Comparison of ENCODE assay signal across 20 cellular contexts in genomic region chr15:29682361-29682760, GRCh38.
A peak's percentile ranks its signal among the peaks of the same experiment; 100 is the strongest.
DNase-seq lines count a peak whose midpoint lies in the region; ATAC-seq, FAIRE-seq and TF ChIP-seq lines count a peak whose summit lies in the region.
"Had no signal": no experiment of that assay in that cellular context is flagged by ENCODE, and none has a peak within 500 bp of the region (broad histone marks: within the 10 kb centered on the region; RNA-seq: fewer than 3 reads in every experiment).

No MANE protein-coding gene starts in this region.

- no peaks in the 10 kb centered on the region for H3K36me3 Mint-ChIP-seq in CD4-positive, alpha-beta T cell (ENCODE audit: low read depth)
- H3K36me3 Mint-ChIP-seq: CD4-positive, CD25-positive, alpha-beta regulatory T cell had no signal

- H3K27ac ChIP-seq in A549 (peak overlapping the region in 1 of 2 experiments; percentile 40; a peak in 3 of 6 replicates), vagina (no peak overlapping the region)
- H3K27ac ChIP-seq in CD4-positive, alpha-beta T cell (ENCODE audit: low read depth, low read length), result no peak overlapping the region
- H3K27ac ChIP-seq: BLaER1 treated with 17β-estradiol and CSF1 and Interleukin-3, amounts not matched to agents 10 nM and 100 nM had no signal

- ATAC-seq in A549 (no peak), left lobe of liver (no peak), mucosa of descending colon (no peak)
- no peak for ATAC-seq in CD4-positive, alpha-beta T cell (ENCODE audit: poor library complexity)

- no peak for TF ChIP-seq EP300 in A549 (IDR thresholded peaks at IDR 0.05)

- peaks cover 7% of the 10 kb centered on the region for H3K27me3 ChIP-seq in CD4-positive, alpha-beta T cell (ENCODE audit: control insufficient read depth, insufficient read depth, low read length)
- no peaks in the 10 kb centered on the region for H3K27me3 ChIP-seq in vagina

- H3K4me1 ChIP-seq in A549 (peaks cover 42% of the 10 kb centered on the region), mucosa of descending colon (ENCODE audit: low read depth) (peaks cover 11% of the 10 kb centered on the region), vagina (no peaks in the 10 kb centered on the region)
- H3K4me1 ChIP-seq: HAP-1 had no signal

- H3K36me3 ChIP-seq in mucosa of descending colon (ENCODE audit: low read depth), result no peaks in the 10 kb centered on the region
- no peaks in the 10 kb centered on the region for H3K36me3 ChIP-seq in vagina
- H3K36me3 ChIP-seq: BLaER1 treated with 17β-estradiol and CSF1 and Interleukin-3, amounts not matched to agents 10 nM and 100 nM; HAP-1 had no signal

- H3K4me3 ChIP-seq in A549 (no peak overlapping the region), mucosa of descending colon (no peak overlapping the region), vagina (no peak overlapping the region)
- H3K4me3 ChIP-seq: BLaER1 treated with 17β-estradiol and CSF1 and Interleukin-3, amounts not matched to agents 10 nM and 100 nM; HAP-1 had no signal

- intact Hi-C loops in mucosa of descending colon (cut with DNase I, micrococcal nuclease), result no loop called here
- intact Hi-C loops in CD4-positive, alpha-beta T cell (cut with DNase I, micrococcal nuclease), result no loop called here
- intact Hi-C loops in vagina (cut with DNase I), result no loop called here

- no peak overlapping the region for H3K27ac Mint-ChIP-seq in CD4-positive, alpha-beta T cell
- H3K27ac Mint-ChIP-seq: CD4-positive, CD25-positive, alpha-beta regulatory T cell had no signal

- TF ChIP-seq CTCF in A549 (IDR thresholded peaks at IDR 0.05), result no peak
- TF ChIP-seq CTCF in mucosa of descending colon (IDR thresholded peaks at IDR 0.05), result no peak
- TF ChIP-seq CTCF in CD4-positive, alpha-beta T cell (IDR thresholded peaks at IDR 0.05), result no peak
- no peak for TF ChIP-seq CTCF in vagina (IDR thresholded peaks at IDR 0.05)

- no peak for TF ChIP-seq RAD21 in A549 (conservative IDR thresholded peaks at IDR 0.05 in 1 of 2, IDR thresholded peaks at IDR 0.05 in 1 of 2)

- H3K9me3 ChIP-seq in A549 (no peaks in the 10 kb centered on the region), mucosa of descending colon (no peaks in the 10 kb centered on the region), vagina (no peaks in the 10 kb centered on the region)
- H3K9me3 ChIP-seq in CD4-positive, alpha-beta T cell (ENCODE audit: control insufficient read depth, low read length), result no peaks in the 10 kb centered on the region
- H3K9me3 ChIP-seq: HAP-1 had no signal

- no peak for FAIRE-seq in A549 (lab: Jason Lieb, UNC)
- FAIRE-seq: GM12892 had no signal

- no peak for TF ChIP-seq POLR2A in A549 (IDR thresholded peaks at IDR 0.05; ENCODE audit: low read length)
- no peak for TF ChIP-seq POLR2A in vagina (IDR thresholded peaks at IDR 0.05)

- CTCF ChIA-PET in A549 (lab: Yijun Ruan, JAX), result interaction anchor here (0.6 to 1.6 kb wide), 3 partner anchors 9 to 393 kb away, joined by 3 to 6 read pairs (median 4); no protein-coding TSS in a partner anchor
- CTCF ChIA-PET in CD4-positive, alpha-beta T cell (lab: Charles Lee), result no interaction called here

- H3K9me3 Mint-ChIP-seq in CD4-positive, alpha-beta T cell, result no peaks in the 10 kb centered on the region
- H3K9me3 Mint-ChIP-seq: CD4-positive, CD25-positive, alpha-beta regulatory T cell had no signal

- H3K4me1 Mint-ChIP-seq in CD4-positive, alpha-beta T cell (ENCODE audit: low read depth), result no peaks in the 10 kb centered on the region
- H3K4me1 Mint-ChIP-seq: CD4-positive, CD25-positive, alpha-beta regulatory T cell had no signal

- H3K4me3 Mint-ChIP-seq in CD4-positive, alpha-beta T cell, result no peak overlapping the region
- H3K4me3 Mint-ChIP-seq: CD4-positive, CD25-positive, alpha-beta regulatory T cell had no signal

- no peak overlapping the region for H3K4me2 ChIP-seq in A549
- H3K4me2 ChIP-seq: BLaER1 treated with 17β-estradiol and CSF1 and Interleukin-3, amounts not matched to agents 10 nM and 100 nM had no signal

- 94% methylated on average over 4 of the region's 4 CpGs for WGBS in A549 (ENCODE audit: missing lambda C conversion rate)

- POLR2A ChIA-PET in A549 (lab: Yijun Ruan, JAX), result no interaction called here
- POLR2A ChIA-PET in CD4-positive, alpha-beta T cell (lab: Charles Lee), result no interaction called here

- peaks cover 29% of the 10 kb centered on the region for H3K27me3 Mint-ChIP-seq in CD4-positive, alpha-beta T cell
- H3K27me3 Mint-ChIP-seq: CD4-positive, CD25-positive, alpha-beta regulatory T cell had no signal

- DNase-seq in NCI-H146 (lab: John Stamatoyannopoulos, UW), result peak; percentile 35
- DNase-seq in NCI-H146 treated with DMSO at 0.1 percent for 48 hours (lab: John Stamatoyannopoulos, UW; ENCODE audit: unreplicated experiment), result no peak
- DNase-seq in A549 (ENCODE audit: low read depth in 1 of 2, low spot score in 1 of 2), result no peak
- peak; percentile 76 to 91 for DNase-seq in NCI-H524 (lab: John Stamatoyannopoulos, UW)
- peak; percentile 26 for DNase-seq in left lobe of liver (ENCODE audit: low spot score)
- no peak for DNase-seq in mucosa of descending colon
- no peak for DNase-seq in CD4-positive, alpha-beta T cell
- no peak for DNase-seq in vagina (ENCODE audit: extremely low spot score in 2 of 2)
- DNase-seq: 8988T; ACHN; Calu3; CD4-positive, CD25-positive, alpha-beta regulatory T cell; DMS153; DMS79 treated with DMSO at 0.1 percent for 48 hours; EL; GDM1; GOT3 had no signal

TF ChIP-seq in A549, 52 proteins besides CTCF, POLR2A, EP300 and RAD21:
- no peak for TF ChIP-seq HOXA7 (CRISPR knock-in tag; IDR thresholded peaks at IDR 0.05)
- 0 out of 2 replicates have a peak, but pooled peaks have one; percentile 9 for TF ChIP-seq PBX3 (IDR thresholded peaks at IDR 0.05)
TF ChIP-seq in A549: peak in this region for 1.

Comparison
In these comparisons a context has a peak if more than half of its experiments do, and no peak if none do; other contexts are left out.
1. DNase-seq: peak in NCI-H146 (single experiment), NCI-H524 (2 of 2) and left lobe of liver (single experiment); none in NCI-H146 treated with DMSO at 0.1 percent for 48 hours (single experiment), A549 (0 of 2), mucosa of descending colon (0 of 3), CD4-positive, alpha-beta T cell (0 of 10) and vagina (0 of 2).